In genomic region chr1:175445661-175446060, GRCh38 we compare ENCODE assay signal across 22 cellular contexts.
"Had no signal": no experiment of that assay in that cellular context is flagged by ENCODE, and none has a peak within 500 bp of the region (broad histone marks: within the 10 kb centered on the region; RNA-seq: fewer than 3 reads in every experiment).

No MANE protein-coding gene starts in this region.

- H3K9me3 ChIP-seq: esophagus squamous epithelium, gastrocnemius medialis, heart right ventricle, left lung, lower lobe of right lung had no signal

- DNase-seq: cortex of kidney; effector CD8-positive, alpha-beta T cell; effector memory CD8-positive, alpha-beta T cell; endodermal cell; erythroblast; esophagus squamous epithelium; foreskin fibroblast; foreskin melanocyte; gastrocnemius medialis; glutamatergic neuron; head of caudate nucleus; heart right ventricle; hippocampal formation; left cardiac atrium; left lung; left ventricle myocardium superior; lower lobe of right lung; mesenchymal stem cell; naive thymus-derived CD4-positive, alpha-beta T cell; natural killer cell had no signal

- H3K27ac ChIP-seq: epithelial cell of prostate, esophagus squamous epithelium, gastrocnemius medialis, heart right ventricle, left lung, lower lobe of right lung had no signal

- H3K4me3 ChIP-seq: esophagus squamous epithelium, gastrocnemius medialis, heart right ventricle, left lung, lower lobe of right lung had no signal

- H3K4me1 ChIP-seq: esophagus squamous epithelium, gastrocnemius medialis, heart right ventricle, left lung, lower lobe of right lung had no signal

- ATAC-seq: effector memory CD8-positive, alpha-beta T cell; esophagus mucosa; gastrocnemius medialis; heart right ventricle; left cardiac atrium; left lung; left ventricle myocardium superior; lower lobe of right lung; naive thymus-derived CD4-positive, alpha-beta T cell; natural killer cell had no signal

- H3K36me3 ChIP-seq: esophagus squamous epithelium, gastrocnemius medialis, heart right ventricle, left lung, lower lobe of right lung had no signal

- H3K27me3 ChIP-seq: esophagus squamous epithelium, gastrocnemius medialis, left lung had no signal
